Comparison of ENCODE assay signal across 9 cellular contexts in the genomic region with DNA sequence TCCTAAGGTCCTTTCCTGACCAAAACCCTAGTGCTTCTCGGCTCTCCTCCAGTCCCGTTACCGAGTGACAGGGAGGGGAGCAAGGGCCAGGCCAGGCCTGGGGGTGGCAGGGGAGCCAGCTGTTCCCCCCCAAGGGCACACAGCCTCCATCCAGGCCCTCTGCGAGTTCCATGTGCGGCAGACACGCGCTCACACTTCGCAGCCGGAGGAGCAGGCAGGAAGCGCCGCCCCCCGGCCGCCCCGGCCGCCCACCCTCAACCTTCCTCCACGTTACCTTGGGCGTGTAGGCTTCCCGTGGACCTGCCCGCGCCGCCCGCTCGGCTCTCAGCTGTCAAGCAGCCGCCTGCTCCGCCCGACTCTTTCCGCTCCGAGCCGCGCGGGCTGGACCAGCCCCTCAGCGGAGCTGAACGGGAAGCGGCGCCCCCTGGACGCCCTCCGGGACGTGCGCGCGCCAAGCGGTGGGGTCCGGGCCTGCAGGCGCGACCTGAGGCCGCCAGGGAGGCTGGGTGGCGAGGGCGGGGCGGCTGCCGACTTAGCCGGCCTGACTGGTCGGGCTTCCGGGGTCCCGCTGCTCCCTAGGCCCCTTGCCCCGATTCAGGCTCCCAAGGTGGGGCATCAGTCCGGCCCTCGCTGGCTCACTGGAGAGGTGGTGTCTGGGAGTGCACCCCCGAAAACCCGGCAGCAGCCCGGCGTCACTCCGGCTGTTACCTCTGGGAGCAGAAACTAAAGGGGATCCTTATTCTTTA. TPM values are rescaled to one million over a fixed set of nuclear protein-coding genes. Genes with fewer than 3 reads are reported as not detected.
DNase-seq lines count a peak whose midpoint lies in the region; ATAC-seq and TF ChIP-seq lines count a peak whose summit lies in the region.
"Had no signal": no experiment of that assay in that cellular context is flagged by ENCODE, and none has a peak within 500 bp of the region (broad histone marks: within the 10 kb centered on the region; RNA-seq: fewer than 3 reads in every experiment).

TSS of gene CRACR2A (minus strand) at position 369 of the 746 bp plus-strand sequence. CDS start 56,110 bp downstream, outside the sequence.

- TF ChIP-seq POLR2A in prostate gland (IDR thresholded peaks at IDR 0.05), result no peak
- no peak for TF ChIP-seq POLR2A in uterus (IDR thresholded peaks at IDR 0.05)

- peak within 1 kb of the TSS; percentile 83 for H3K4me3 ChIP-seq in OCI-LY7 (ENCODE audit: low read depth, low read length, poor library complexity, severe bottlenecking)
- H3K4me3 ChIP-seq in prostate gland, result peak within 1 kb of the TSS; percentile 37 to 47
- H3K4me3 ChIP-seq in uterus, result peak within 1 kb of the TSS; percentile 16 to 41

- H3K36me3 ChIP-seq in OCI-LY7 (ENCODE audit: insufficient read depth, low read length) (peaks cover 5% of the 10 kb centered on the region; the same call in 1 of the 2 replicates), prostate gland (no peaks in the 10 kb centered on the region), uterus (no peaks in the 10 kb centered on the region)

- peak within 1 kb of the TSS; percentile 80 to 91 for H3K4me3 Mint-ChIP-seq in activated T-cell treated with anti-CD3 and anti-CD28 coated beads, Interleukin-2, amount 50 U/mL, for 72 hours

- peak; percentile 61 for ATAC-seq in GM18873 (IDR thresholded peaks at IDR 0.05; ENCODE audit: low FRiP score, unreplicated experiment)
- peak; percentile 78 for ATAC-seq in HG03103 (IDR thresholded peaks at IDR 0.05; ENCODE audit: low read depth, unreplicated experiment)
- peak; percentile 87 to 88 for ATAC-seq in activated T-cell treated with anti-CD3 and anti-CD28 coated beads, Interleukin-2, amount 50 U/mL, for 72 hours (replicated peaks in 1 of 2)

- CTCF ChIA-PET in OCI-LY7 (lab: Charles Lee; ENCODE audit: unreplicated experiment), result no interaction called here

- H3K27ac Mint-ChIP-seq in activated T-cell treated with anti-CD3 and anti-CD28 coated beads, Interleukin-2, amount 50 U/mL, for 72 hours, result peak within 1 kb of the TSS; percentile 92

- no peaks in the 10 kb centered on the region for H4K20me1 ChIP-seq in OCI-LY7 (ENCODE audit: insufficient read depth, low read length)

- H3K9me3 Mint-ChIP-seq in activated T-cell treated with anti-CD3 and anti-CD28 coated beads, Interleukin-2, amount 50 U/mL, for 72 hours, result no peaks in the 10 kb centered on the region

- H3K4me2 ChIP-seq in OCI-LY7 (ENCODE audit: low read length), result peak within 1 kb of the TSS; percentile 87

- peaks cover 13% of the 10 kb centered on the region; the same call in 1 of the 2 replicates for H3K79me2 ChIP-seq in OCI-LY7 (ENCODE audit: insufficient read depth, low read depth, low read length)

- H3K27me3 Mint-ChIP-seq in activated T-cell treated with anti-CD3 and anti-CD28 coated beads, Interleukin-2, amount 50 U/mL, for 72 hours (ENCODE audit: low read depth), result no peaks in the 10 kb centered on the region

- intact Hi-C loops in OCI-LY7 (cut with micrococcal nuclease; ENCODE audit: unreplicated experiment), result no loop called here
- intact Hi-C loops in prostate gland (cut with DNase I), result no loop called here
- intact Hi-C loops in uterus (cut with DNase I; ENCODE audit: low total_unique reads), result no loop called here

- BruUV-seq in OCI-LY7 (replicated peaks; lab: Mats Ljungman, UMichigan), result no TSS peak

- no peaks in the 10 kb centered on the region for H3K27me3 ChIP-seq in prostate gland (replicated peaks; ENCODE audit: insufficient read depth)
- H3K27me3 ChIP-seq in uterus, result no peaks in the 10 kb centered on the region

- TF ChIP-seq CTCF in OCI-LY7 (conservative IDR thresholded peaks at IDR 0.05; ENCODE audit: low read length) (peak; percentile 75), prostate gland (IDR thresholded peaks at IDR 0.05) (peak in 3 of 4 experiments; percentile 38 to 80 (median 79)), uterus (IDR thresholded peaks at IDR 0.05) (peak; percentile 21 to 76 (median 66))

- H2AFZ ChIP-seq in OCI-LY7 (ENCODE audit: low read length), result peak within 1 kb of the TSS; percentile 87

- POLR2A ChIA-PET in OCI-LY7 (lab: Charles Lee), result interaction anchor here (0.5 to 1.3 kb wide), 2 partner anchors 22 to 576 kb away, joined by 3 read pairs; no protein-coding TSS in a partner anchor

- no peaks in the 10 kb centered on the region for H3K9me3 ChIP-seq in OCI-LY7 (ENCODE audit: low read length)
- no peaks in the 10 kb centered on the region for H3K9me3 ChIP-seq in prostate gland
- no peaks in the 10 kb centered on the region for H3K9me3 ChIP-seq in uterus

- H3K9me2 ChIP-seq in OCI-LY7 (ENCODE audit: insufficient read depth, low read length), result no peaks in the 10 kb centered on the region

- peak; percentile 88 for DNase-seq in AG08396 (ENCODE audit: low spot score)
- peak; percentile 92 for DNase-seq in OCI-LY7 (ENCODE audit: low spot score)
- peak; percentile 90 to 92 for DNase-seq in activated T-cell treated with anti-CD3 and anti-CD28 coated beads, Interleukin-2, amount 50 U/mL, for 72 hours
- DNase-seq in germinal center (ENCODE audit: low spot score), result peak; percentile 89
- peak; percentile 35 for DNase-seq in prostate gland (ENCODE audit: low spot score)
- DNase-seq in uterus, result peak; percentile 42 to 71

- H3K27ac ChIP-seq in OCI-LY7 (ENCODE audit: low read depth, low read length, poor library complexity, severe bottlenecking) (peak within 1 kb of the TSS; percentile 80), prostate gland (peak within 1 kb of the TSS; percentile 89 to 96), uterus (peak within 1 kb of the TSS; percentile 65 to 69)

- peaks cover 0 to 3% of the 10 kb centered on the region in 2 donors for H3K36me3 Mint-ChIP-seq in activated T-cell treated with anti-CD3 and anti-CD28 coated beads, Interleukin-2, amount 50 U/mL, for 72 hours (ENCODE audit: insufficient read depth in 2 of 2)

- H3K4me1 ChIP-seq in OCI-LY7 (ENCODE audit: insufficient read depth, low read length, poor library complexity, severe bottlenecking) (peaks cover 26% of the 10 kb centered on the region), prostate gland (replicated peaks) (peaks cover 16% of the 10 kb centered on the region), uterus (no peaks in the 10 kb centered on the region)

- WGBS in prostate gland, result 5% methylated on average over 30 of the region's 62 CpGs

- H3K4me1 Mint-ChIP-seq in activated T-cell treated with anti-CD3 and anti-CD28 coated beads, Interleukin-2, amount 50 U/mL, for 72 hours (ENCODE audit: low read depth), result peaks cover 54% of the 10 kb centered on the region

RNA-seq across cellular contexts. Expression of gene CRACR2A, which starts in this region (rescaled TPM):
- total RNA-seq in OCI-LY7 (2014; rRNA removed; shearing (Covaris generic)), result 28.2 and 29.8 TPM in 2 replicates
- total RNA-seq in OCI-LY7 (2022) (31.0 and 31.1 TPM in 2 replicates), prostate gland (10 to 100 TPM; 21.6 to 39.1 TPM), uterus (10 to 100 TPM in 1 of 4 donors, 1 to 10 TPM in 2, under 1 TPM in 1; 0.88 to 33.6 (median 3.2) TPM)
- 10 to 100 TPM; 20.0 to 25.5 TPM for total RNA-seq in activated T-cell treated with anti-CD3 and anti-CD28 coated beads, Interleukin-2, amount 50 U/mL, for 72 hours
- total RNA-seq: M059J had no signal

Comparison
In these comparisons a context has a peak if more than half of its experiments do, and no peak if none do; other contexts are left out.
1. Peak in every context shown above with its lines: DNase-seq, ATAC-seq, H3K4me3 ChIP-seq and H3K27ac ChIP-seq.
2. DNase-seq: peak in every context shown above with its lines; median percentile 92 in OCI-LY7; 91 in activated T-cell treated with anti-CD3 and anti-CD28 coated beads, Interleukin-2, amount 50 U/mL, for 72 hours; 89 in germinal center; 88 in AG08396; 56 in uterus; 35 in prostate gland.
3. H3K4me3 ChIP-seq: peak in every context shown above with its lines; median percentile 83 in OCI-LY7; 42 in prostate gland; 28 in uterus.